In genomic region chr9:6644346-6645152, GRCh38 we compare ENCODE assay signal across 2 cellular contexts.
A peak's percentile ranks its signal among the peaks of the same experiment; 100 is the strongest.
TF ChIP-seq lines count a peak whose summit lies in the region.

No MANE protein-coding gene starts in this region.

TF ChIP-seq in HEK293, 187 proteins besides CTCF, POLR2A, EP300 and RAD21 (continued from another document):
- TF ChIP-seq, protein P1, sequence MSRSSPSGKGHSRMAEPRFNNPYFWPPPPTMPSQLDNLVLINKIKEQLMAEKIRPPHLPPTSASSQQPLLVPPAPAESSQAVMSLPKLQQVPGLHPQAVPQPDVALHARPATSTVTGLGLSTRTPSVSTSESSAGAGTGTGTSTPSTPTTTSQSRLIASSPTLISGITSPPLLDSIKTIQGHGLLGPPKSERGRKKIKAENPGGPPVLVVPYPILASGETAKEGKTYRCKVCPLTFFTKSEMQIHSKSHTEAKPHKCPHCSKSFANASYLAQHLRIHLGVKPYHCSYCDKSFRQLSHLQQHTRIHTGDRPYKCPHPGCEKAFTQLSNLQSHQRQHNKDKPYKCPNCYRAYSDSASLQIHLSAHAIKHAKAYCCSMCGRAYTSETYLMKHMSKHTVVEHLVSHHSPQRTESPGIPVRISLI (tag by site-specific recombination; IDR thresholded peaks at IDR 0.05) = no peak
- TF ChIP-seq ZBTB20 (tag by site-specific recombination; IDR thresholded peaks at IDR 0.05) = peak; percentile 81; the same call in 1 of the 2 replicates
- no peak for TF ChIP-seq ZBTB11 (tag by site-specific recombination; conservative IDR thresholded peaks at IDR 0.05; ENCODE audit: low read depth)
TF ChIP-seq in HEK293: peak in this region for 3.

TF ChIP-seq in GM12878, 131 proteins besides CTCF, POLR2A, EP300 and RAD21 (continued from another document):
- TF ChIP-seq, protein P2, sequence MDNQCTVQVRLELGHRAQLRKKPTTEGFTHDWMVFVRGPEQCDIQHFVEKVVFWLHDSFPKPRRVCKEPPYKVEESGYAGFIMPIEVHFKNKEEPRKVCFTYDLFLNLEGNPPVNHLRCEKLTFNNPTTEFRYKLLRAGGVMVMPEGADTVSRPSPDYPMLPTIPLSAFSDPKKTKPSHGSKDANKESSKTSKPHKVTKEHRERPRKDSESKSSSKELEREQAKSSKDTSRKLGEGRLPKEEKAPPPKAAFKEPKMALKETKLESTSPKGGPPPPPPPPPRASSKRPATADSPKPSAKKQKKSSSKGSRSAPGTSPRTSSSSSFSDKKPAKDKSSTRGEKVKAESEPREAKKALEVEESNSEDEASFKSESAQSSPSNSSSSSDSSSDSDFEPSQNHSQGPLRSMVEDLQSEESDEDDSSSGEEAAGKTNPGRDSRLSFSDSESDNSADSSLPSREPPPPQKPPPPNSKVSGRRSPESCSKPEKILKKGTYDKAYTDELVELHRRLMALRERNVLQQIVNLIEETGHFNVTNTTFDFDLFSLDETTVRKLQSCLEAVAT (IDR thresholded peaks at IDR 0.05) = peak; percentile 71; the same call in 1 of the 2 replicates
- TF ChIP-seq ZBTB11 (CRISPR knock-in tag; IDR thresholded peaks at IDR 0.05) (no peak), JUND (IDR thresholded peaks at IDR 0.05; ENCODE audit: low read depth, low read length) (no peak), SIN3A (IDR thresholded peaks at IDR 0.05; ENCODE audit: low read depth, low read length) (peak; percentile 25; the same call in 1 of the 2 replicates), NRF1 (conservative IDR thresholded peaks at IDR 0.05; ENCODE audit: low read depth, low read length) (no peak), CHD1 (IDR thresholded peaks at IDR 0.05; ENCODE audit: low read depth, low read length) (0 out of 2 replicates have a peak, but pooled peaks have one; percentile 11)
